1 cellular context compared by ENCODE assay signal in the genomic region with DNA sequence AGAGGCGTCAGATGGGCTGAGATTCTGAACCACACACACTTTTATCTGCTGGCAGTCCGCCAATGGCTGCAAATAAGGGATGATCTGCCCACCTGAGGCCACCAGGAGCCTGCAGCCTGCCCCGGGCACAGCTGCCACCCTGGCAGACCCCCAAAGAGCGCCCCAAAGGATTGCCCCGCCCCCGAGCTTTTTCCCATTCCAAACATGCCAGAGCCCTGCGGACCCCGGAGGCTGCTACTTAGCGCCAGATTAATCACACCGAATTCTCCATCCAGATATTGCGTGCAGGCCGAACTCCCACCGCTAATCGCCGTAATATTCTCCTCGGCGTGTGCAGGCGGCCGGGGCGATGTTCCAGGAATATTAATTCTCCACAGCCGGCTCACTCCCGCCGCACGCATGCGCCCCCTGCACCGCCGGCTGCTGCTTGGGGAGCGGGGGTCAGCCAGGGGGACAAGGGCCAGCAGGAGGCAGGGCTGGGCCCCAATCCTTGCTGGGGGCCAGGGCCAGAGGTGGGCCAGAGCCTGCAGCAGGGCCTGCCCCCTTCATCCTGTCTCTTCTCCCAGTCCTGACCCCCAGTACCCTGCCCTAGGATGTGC.
TF ChIP-seq lines count a peak whose summit lies in the region.

No MANE protein-coding gene starts in this region.

TF ChIP-seq in GM23338, 12 proteins besides CTCF, POLR2A, EP300 and RAD21:
- TF ChIP-seq, protein P1, sequence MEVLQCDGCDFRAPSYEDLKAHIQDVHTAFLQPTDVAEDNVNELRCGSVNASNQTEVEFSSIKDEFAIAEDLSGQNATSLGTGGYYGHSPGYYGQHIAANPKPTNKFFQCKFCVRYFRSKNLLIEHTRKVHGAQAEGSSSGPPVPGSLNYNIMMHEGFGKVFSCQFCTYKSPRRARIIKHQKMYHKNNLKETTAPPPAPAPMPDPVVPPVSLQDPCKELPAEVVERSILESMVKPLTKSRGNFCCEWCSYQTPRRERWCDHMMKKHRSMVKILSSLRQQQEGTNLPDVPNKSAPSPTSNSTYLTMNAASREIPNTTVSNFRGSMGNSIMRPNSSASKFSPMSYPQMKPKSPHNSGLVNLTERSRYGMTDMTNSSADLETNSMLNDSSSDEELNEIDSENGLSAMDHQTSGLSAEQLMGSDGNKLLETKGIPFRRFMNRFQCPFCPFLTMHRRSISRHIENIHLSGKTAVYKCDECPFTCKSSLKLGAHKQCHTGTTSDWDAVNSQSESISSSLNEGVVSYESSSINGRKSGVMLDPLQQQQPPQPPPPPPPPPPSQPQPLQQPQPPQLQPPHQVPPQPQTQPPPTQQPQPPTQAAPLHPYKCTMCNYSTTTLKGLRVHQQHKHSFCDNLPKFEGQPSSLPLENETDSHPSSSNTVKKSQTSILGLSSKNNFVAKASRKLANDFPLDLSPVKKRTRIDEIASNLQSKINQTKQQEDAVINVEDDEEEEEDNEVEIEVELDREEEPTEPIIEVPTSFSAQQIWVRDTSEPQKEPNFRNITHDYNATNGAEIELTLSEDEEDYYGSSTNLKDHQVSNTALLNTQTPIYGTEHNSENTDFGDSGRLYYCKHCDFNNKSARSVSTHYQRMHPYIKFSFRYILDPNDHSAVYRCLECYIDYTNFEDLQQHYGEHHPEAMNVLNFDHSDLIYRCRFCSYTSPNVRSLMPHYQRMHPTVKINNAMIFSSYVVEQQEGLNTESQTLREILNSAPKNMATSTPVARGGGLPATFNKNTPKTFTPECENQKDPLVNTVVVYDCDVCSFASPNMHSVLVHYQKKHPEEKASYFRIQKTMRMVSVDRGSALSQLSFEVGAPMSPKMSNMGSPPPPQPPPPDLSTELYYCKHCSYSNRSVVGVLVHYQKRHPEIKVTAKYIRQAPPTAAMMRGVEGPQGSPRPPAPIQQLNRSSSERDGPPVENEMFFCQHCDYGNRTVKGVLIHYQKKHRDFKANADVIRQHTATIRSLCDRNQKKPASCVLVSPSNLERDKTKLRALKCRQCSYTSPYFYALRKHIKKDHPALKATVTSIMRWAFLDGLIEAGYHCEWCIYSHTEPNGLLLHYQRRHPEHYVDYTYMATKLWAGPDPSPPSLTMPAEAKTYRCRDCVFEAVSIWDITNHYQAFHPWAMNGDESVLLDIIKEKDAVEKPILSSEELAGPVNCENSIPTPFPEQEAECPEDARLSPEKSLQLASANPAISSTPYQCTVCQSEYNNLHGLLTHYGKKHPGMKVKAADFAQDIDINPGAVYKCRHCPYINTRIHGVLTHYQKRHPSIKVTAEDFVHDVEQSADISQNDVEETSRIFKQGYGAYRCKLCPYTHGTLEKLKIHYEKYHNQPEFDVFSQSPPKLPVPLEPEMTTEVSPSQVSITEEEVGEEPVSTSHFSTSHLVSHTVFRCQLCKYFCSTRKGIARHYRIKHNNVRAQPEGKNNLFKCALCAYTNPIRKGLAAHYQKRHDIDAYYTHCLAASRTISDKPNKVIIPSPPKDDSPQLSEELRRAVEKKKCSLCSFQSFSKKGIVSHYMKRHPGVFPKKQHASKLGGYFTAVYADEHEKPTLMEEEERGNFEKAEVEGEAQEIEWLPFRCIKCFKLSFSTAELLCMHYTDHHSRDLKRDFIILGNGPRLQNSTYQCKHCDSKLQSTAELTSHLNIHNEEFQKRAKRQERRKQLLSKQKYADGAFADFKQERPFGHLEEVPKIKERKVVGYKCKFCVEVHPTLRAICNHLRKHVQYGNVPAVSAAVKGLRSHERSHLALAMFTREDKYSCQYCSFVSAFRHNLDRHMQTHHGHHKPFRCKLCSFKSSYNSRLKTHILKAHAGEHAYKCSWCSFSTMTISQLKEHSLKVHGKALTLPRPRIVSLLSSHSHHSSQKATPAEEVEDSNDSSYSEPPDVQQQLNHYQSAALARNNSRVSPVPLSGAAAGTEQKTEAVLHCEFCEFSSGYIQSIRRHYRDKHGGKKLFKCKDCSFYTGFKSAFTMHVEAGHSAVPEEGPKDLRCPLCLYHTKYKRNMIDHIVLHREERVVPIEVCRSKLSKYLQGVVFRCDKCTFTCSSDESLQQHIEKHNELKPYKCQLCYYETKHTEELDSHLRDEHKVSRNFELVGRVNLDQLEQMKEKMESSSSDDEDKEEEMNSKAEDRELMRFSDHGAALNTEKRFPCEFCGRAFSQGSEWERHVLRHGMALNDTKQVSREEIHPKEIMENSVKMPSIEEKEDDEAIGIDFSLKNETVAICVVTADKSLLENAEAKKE (CRISPR knock-in tag; IDR thresholded peaks at IDR 0.05): no peak
- TF ChIP-seq, protein P2, sequence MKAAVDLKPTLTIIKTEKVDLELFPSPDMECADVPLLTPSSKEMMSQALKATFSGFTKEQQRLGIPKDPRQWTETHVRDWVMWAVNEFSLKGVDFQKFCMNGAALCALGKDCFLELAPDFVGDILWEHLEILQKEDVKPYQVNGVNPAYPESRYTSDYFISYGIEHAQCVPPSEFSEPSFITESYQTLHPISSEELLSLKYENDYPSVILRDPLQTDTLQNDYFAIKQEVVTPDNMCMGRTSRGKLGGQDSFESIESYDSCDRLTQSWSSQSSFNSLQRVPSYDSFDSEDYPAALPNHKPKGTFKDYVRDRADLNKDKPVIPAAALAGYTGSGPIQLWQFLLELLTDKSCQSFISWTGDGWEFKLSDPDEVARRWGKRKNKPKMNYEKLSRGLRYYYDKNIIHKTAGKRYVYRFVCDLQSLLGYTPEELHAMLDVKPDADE (IDR thresholded peaks at IDR 0.05): no peak
- TF ChIP-seq EZH2phosphoT487 (IDR thresholded peaks at IDR 0.05; ENCODE audit: unreplicated experiment): no peak
